In genomic region chr6:159971341-159972178, GRCh38 we compare ENCODE assay signal across 12 cellular contexts. TPM values are rescaled to one million over a fixed set of nuclear protein-coding genes. Genes with fewer than 3 reads are reported as not detected.
A peak's percentile ranks its signal among the peaks of the same experiment; 100 is the strongest.
DNase-seq lines count a peak whose midpoint lies in the region; ATAC-seq and TF ChIP-seq lines count a peak whose summit lies in the region.
"Had no signal": no experiment of that assay in that cellular context is flagged by ENCODE, and none has a peak within 500 bp of the region (broad histone marks: within the 10 kb centered on the region; RNA-seq: fewer than 3 reads in every experiment).

No MANE protein-coding gene starts in this region.

- no peaks in the 10 kb centered on the region for H3K27me3 Mint-ChIP-seq in activated CD4-positive, alpha-beta T cell treated with anti-CD3 and anti-CD28 coated beads for 36 hours
- no peaks in the 10 kb centered on the region for H3K27me3 Mint-ChIP-seq in T-helper 17 cell

- H3K36me3 Mint-ChIP-seq in activated CD4-positive, alpha-beta T cell treated with anti-CD3 and anti-CD28 coated beads for 36 hours (ENCODE audit: low read depth), result peaks cover 11% of the 10 kb centered on the region
- H3K36me3 Mint-ChIP-seq in T-helper 17 cell (ENCODE audit: low read depth), result no peaks in the 10 kb centered on the region

- no peak overlapping the region for H3K27ac Mint-ChIP-seq in activated CD4-positive, alpha-beta T cell treated with anti-CD3 and anti-CD28 coated beads for 36 hours
- H3K27ac Mint-ChIP-seq in T-helper 17 cell, result peak overlapping the region; percentile 57

- TF ChIP-seq POLR2A in gastrocnemius medialis (IDR thresholded peaks at IDR 0.05), result no peak

- TF ChIP-seq CTCF in fibroblast of pulmonary artery (IDR thresholded peaks at IDR 0.05; ENCODE audit: low read length, missing control alignments) (no peak), gastrocnemius medialis (IDR thresholded peaks at IDR 0.05 in 4 of 5, conservative IDR thresholded peaks at IDR 0.05 in 1 of 5) (no peak)

- no peaks in the 10 kb centered on the region for H3K9me3 ChIP-seq in T-helper 17 cell (ENCODE audit: control insufficient read depth, low read length, poor library complexity, severe bottlenecking)
- H3K9me3 ChIP-seq in gastrocnemius medialis, result no peaks in the 10 kb centered on the region
- H3K9me3 ChIP-seq: breast epithelium, esophagus squamous epithelium had no signal

- no peaks in the 10 kb centered on the region for H3K9me3 Mint-ChIP-seq in activated CD4-positive, alpha-beta T cell treated with anti-CD3 and anti-CD28 coated beads for 36 hours (ENCODE audit: low read depth)

- H3K36me3 ChIP-seq in gastrocnemius medialis, result no peaks in the 10 kb centered on the region
- H3K36me3 ChIP-seq: breast epithelium, esophagus squamous epithelium had no signal

- H3K4me3 ChIP-seq in fibroblast of pulmonary artery (replicated peaks; ENCODE audit: low read depth, low read length), result peak overlapping the region; percentile 78
- H3K4me3 ChIP-seq in gastrocnemius medialis, result peak overlapping the region in 3 of 4 donors; percentile 79 to 90 (median 90)

- H3K4me1 ChIP-seq in gastrocnemius medialis, result peaks cover 71% of the 10 kb centered on the region in 2 donors

- in situ Hi-C loops in gastrocnemius medialis (cut with MboI; ENCODE audit: low sequenced_read_pairs in 4 of 4), result loop anchor here in 2 of 4 donors (10.0 to 25.0 kb wide), 2 partner anchors 277 to 284 kb away; partner anchors contain the start of gene SOD2 (in 2 of the 2)

- ATAC-seq in activated CD4-positive, alpha-beta T cell treated with anti-CD3 and anti-CD28 coated beads for 36 hours, result no peak
- ATAC-seq in T-helper 17 cell (no peak), gastrocnemius medialis (no peak), HG02610 (IDR thresholded peaks at IDR 0.05; ENCODE audit: unreplicated experiment) (no peak)

- CTCF ChIA-PET in activated CD4-positive, alpha-beta T cell treated with anti-CD3 and anti-CD28 coated beads for 36 hours (lab: Charles Lee), result interaction anchor here (0.6 to 1.2 kb wide), 2 partner anchors 16 to 68 kb away, joined by 3 read pairs; no protein-coding TSS in a partner anchor

- intact Hi-C loops in activated CD4-positive, alpha-beta T cell treated with anti-CD3 and anti-CD28 coated beads for 36 hours (cut with DNase I, micrococcal nuclease), result loop anchor here (5.0 to 10.0 kb wide), 2 partner anchors 279 to 1303 kb away; partner anchors contain the start of genes AGPAT4 (in 1 of the 2) and SOD2 (in 1 of the 2)
- intact Hi-C loops in gastrocnemius medialis (cut with DNase I; ENCODE audit: low total_unique reads), result loop anchor here (5.0 kb wide), 2 partner anchors 184 to 279 kb away; partner anchors contain the start of genes SOD2 and TCP1

- no peak for DNase-seq in activated CD4-positive, alpha-beta T cell treated with anti-CD3 and anti-CD28 coated beads for 36 hours
- DNase-seq in activated CD4-positive, alpha-beta T cell treated with anti-CD3 and anti-CD28 coated beads, Interleukin-2, amount 50 U/mL, for 4 hours, result no peak
- no peak for DNase-seq in T-helper 17 cell
- no peak for DNase-seq in fibroblast of pulmonary artery (ENCODE audit: low read depth)
- no peak for DNase-seq in gastrocnemius medialis
- DNase-seq in GF-D8 (lab: John Stamatoyannopoulos, UW), result no peak
- DNase-seq in effector CD4-positive, alpha-beta T cell, result no peak
- DNase-seq: esophagus squamous epithelium; Karpas-422; stimulated activated CD4-positive, alpha-beta T cell treated with anti-CD3 and anti-CD28 coated beads, Interleukin-2, amount 100 ng/mL, for 48 hours had no signal

- H3K27me3 ChIP-seq in gastrocnemius medialis, result no peaks in the 10 kb centered on the region
- H3K27me3 ChIP-seq: breast epithelium, esophagus squamous epithelium had no signal

- peak overlapping the region; percentile 95 to 98 (median 96) for H3K27ac ChIP-seq in gastrocnemius medialis
- H3K27ac ChIP-seq: esophagus squamous epithelium had no signal

- POLR2A ChIA-PET in activated CD4-positive, alpha-beta T cell treated with anti-CD3 and anti-CD28 coated beads for 36 hours (lab: Charles Lee), result interaction anchor here (0.6 to 1.0 kb wide), 3 partner anchors 11 to 196 kb away, joined by 4 to 5 read pairs (median 4); no protein-coding TSS in a partner anchor

- peaks cover 63% of the 10 kb centered on the region for H3K4me1 Mint-ChIP-seq in activated CD4-positive, alpha-beta T cell treated with anti-CD3 and anti-CD28 coated beads for 36 hours
- peaks cover 50% of the 10 kb centered on the region for H3K4me1 Mint-ChIP-seq in T-helper 17 cell

- H3K4me3 Mint-ChIP-seq in activated CD4-positive, alpha-beta T cell treated with anti-CD3 and anti-CD28 coated beads for 36 hours, result peak overlapping the region; percentile 93
- peak overlapping the region; percentile 28 for H3K4me3 Mint-ChIP-seq in T-helper 17 cell

RNA-seq across cellular contexts. Expression of gene IGF2R, which starts 2.7 kb away (rescaled TPM):
- 10 to 100 TPM; 55.6 to 65.6 TPM for total RNA-seq in activated CD4-positive, alpha-beta T cell treated with anti-CD3 and anti-CD28 coated beads for 36 hours
- total RNA-seq in T-helper 17 cell, result 10 to 100 TPM; 56.7 to 59.5 TPM
- 100 to 1,000 TPM in 3 of 4 donors, 10 to 100 TPM in 1; 56.6 to 134 (median 108) TPM for total RNA-seq in gastrocnemius medialis
